In the genomic region with DNA sequence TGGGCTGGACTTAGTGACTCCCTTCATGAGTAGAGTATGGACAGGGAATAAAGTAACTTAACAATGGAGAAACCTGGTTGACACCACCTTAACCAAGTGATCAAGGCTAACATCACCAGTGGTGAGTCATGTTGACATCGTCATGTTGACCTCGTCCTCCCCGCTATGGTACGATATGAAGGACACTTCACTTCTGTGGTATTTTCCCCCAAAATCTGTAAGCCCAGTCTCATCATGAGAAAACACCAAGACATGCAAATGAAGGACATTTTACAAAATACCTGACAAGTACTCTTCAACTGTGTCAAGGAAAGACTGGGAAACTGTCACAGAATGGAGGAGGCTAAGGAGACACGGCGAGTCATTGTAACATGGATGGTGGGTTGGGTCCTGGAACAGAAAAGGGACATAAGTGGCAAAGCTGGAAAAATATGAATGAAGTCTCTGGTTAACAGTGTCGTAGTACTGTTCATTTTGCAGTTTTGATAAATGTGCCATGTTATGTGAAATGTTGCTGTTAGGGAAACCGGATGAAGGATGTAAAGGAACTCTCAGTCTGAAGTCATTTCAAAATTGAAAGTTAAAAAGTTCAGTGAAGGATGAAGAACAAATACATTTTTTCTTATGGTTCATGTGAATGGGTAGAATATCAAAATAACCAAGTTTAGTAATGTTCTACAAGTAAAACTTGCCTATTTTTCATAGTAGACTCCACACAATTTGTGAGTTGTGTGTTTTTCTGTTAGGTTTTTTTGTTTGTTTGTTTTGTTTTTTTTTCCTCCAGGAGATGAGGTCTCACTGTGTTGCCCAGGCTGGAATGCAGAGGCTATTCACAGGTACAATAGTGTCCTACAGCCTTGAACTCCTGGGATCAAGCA, we compare ENCODE assay signal across 8 cellular contexts.
A peak's percentile ranks its signal among the peaks of the same experiment; 100 is the strongest.
DNase-seq lines count a peak whose midpoint lies in the region; ATAC-seq and TF ChIP-seq lines count a peak whose summit lies in the region.

No MANE protein-coding gene starts in this region.

- H3K9me3 ChIP-seq in gastrocnemius medialis: no peaks in the 10 kb centered on the region

- TF ChIP-seq CTCF in gastrocnemius medialis (IDR thresholded peaks at IDR 0.05 in 4 of 5, conservative IDR thresholded peaks at IDR 0.05 in 1 of 5): no peak

- H3K36me3 ChIP-seq in gastrocnemius medialis: no peaks in the 10 kb centered on the region

- in situ Hi-C loops in gastrocnemius medialis (cut with MboI; ENCODE audit: low sequenced_read_pairs in 4 of 4): no loop called here

- DNase-seq in fibroblast of peridontal ligament (ENCODE audit: extremely low read depth): peak; percentile 16
- DNase-seq in cerebellar cortex (ENCODE audit: low spot score): no peak
- DNase-seq in gastrocnemius medialis: no peak
- DNase-seq in NCI-H1105 treated with DMSO at 0.1 percent for 48 hours (lab: John Stamatoyannopoulos, UW): no peak
- DNase-seq in SHP77 (lab: John Stamatoyannopoulos, UW): no peak

- H3K27ac ChIP-seq in gastrocnemius medialis: no peak overlapping the region

- no peaks in the 10 kb centered on the region for H3K27me3 ChIP-seq in gastrocnemius medialis

- intact Hi-C loops in gastrocnemius medialis (cut with DNase I; ENCODE audit: low total_unique reads): no loop called here

- ATAC-seq in GM18498 (IDR thresholded peaks at IDR 0.05; ENCODE audit: unreplicated experiment) (peak; percentile 85), GM21528 (IDR thresholded peaks at IDR 0.05; ENCODE audit: low FRiP score, unreplicated experiment) (peak; percentile 86), HG03575 (IDR thresholded peaks at IDR 0.05; ENCODE audit: extremely low read depth, insufficient number of reproducible peaks, low FRiP score, unreplicated experiment) (peak; percentile 48), gastrocnemius medialis (no peak)

- peaks cover 25 to 43% of the 10 kb centered on the region in 2 donors for H3K4me1 ChIP-seq in gastrocnemius medialis

- H3K4me3 ChIP-seq in gastrocnemius medialis: no peak overlapping the region

- TF ChIP-seq POLR2A in gastrocnemius medialis (IDR thresholded peaks at IDR 0.05): no peak

Comparison
In these comparisons a context has a peak if more than half of its experiments do, and no peak if none do; other contexts are left out.
1. ATAC-seq: peak in GM18498 (single experiment), GM21528 (single experiment) and HG03575 (single experiment); none in gastrocnemius medialis (0 of 2).